In the genomic region with DNA sequence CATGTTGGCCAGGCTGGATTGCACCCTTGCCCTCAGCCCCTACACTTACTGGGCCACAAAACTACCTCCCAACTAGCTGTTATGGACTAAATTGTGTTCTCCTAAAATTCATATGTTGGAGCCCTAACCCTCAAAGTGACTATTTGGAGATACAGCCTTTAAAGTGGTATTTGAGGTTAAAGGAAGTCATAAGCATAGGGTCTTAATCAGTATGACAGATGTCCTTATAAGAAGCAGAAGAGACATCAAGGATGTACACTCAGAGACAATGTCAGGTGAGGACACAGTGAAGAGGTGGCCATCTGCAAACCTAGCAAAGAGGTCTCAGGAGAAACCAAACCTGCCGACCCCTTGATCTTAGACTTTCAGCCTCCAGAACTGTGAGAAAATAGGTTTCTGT, we compare ENCODE assay signal across 22 cellular contexts.
"Had no signal": no experiment of that assay in that cellular context is flagged by ENCODE, and none has a peak within 500 bp of the region (broad histone marks: within the 10 kb centered on the region; RNA-seq: fewer than 3 reads in every experiment).

No MANE protein-coding gene starts in this region.

- H3K4me1 ChIP-seq: left ventricle myocardium inferior, pancreas, prostate gland, tibial nerve, uterus had no signal

- H3K27ac ChIP-seq: left ventricle myocardium inferior, pancreas, prostate gland, tibial nerve, uterus had no signal

- H3K4me3 ChIP-seq: left ventricle myocardium inferior, lung, mucosa of descending colon, pancreas, prostate gland, skin epidermis, tibial nerve, uterus had no signal

- ATAC-seq: naive thymus-derived CD4-positive, alpha-beta T cell; natural killer cell treated with Interleukin-12 subunit alpha and Interleukin-12 subunit beta and Interleukin-15 and Interleukin-18, amount 100 ng/mL, for 72 hours; pancreas; right cardiac atrium; sciatic nerve; stimulated activated memory B cell treated with anti-CD40 and anti-IgM and Interleukin-4, amounts not matched to agents 10 μg/mL and 1 μg/mL and 100 μg/mL, for 72 hours; stimulated activated naive CD8-positive, alpha-beta T cell treated with anti-CD3 and anti-CD28 coated beads, Interleukin-15, amount 100 ng/mL, for 72 hours had no signal

- DNase-seq: islet precursor cell; left ventricle myocardium inferior; midbrain; mucosa of descending colon; naive thymus-derived CD4-positive, alpha-beta T cell; pancreas; retina; right cardiac atrium; stimulated activated CD4-positive, alpha-beta T cell treated with anti-CD3 and anti-CD28 coated beads, Interleukin-2, amount 100 ng/mL, for 48 hours; stimulated activated CD4-positive, alpha-beta T cell treated with anti-CD3 and anti-CD28 coated beads, Interleukin-4, amount 100 ng/mL, for 4 hours; stimulated activated CD8-positive, alpha-beta memory T cell treated with anti-CD3 and anti-CD28 coated beads, Interleukin-4, amount 100 ng/mL, for 48 hours; stimulated activated naive CD4-positive, alpha-beta T cell treated with Interleukin-2 at 50 U/mL for 16 hours; stimulated activated naive CD8-positive, alpha-beta T cell treated with anti-CD3 and anti-CD28 coated beads, Interleukin-15, amount 100 ng/mL, for 72 hours; substantia nigra; uterus had no signal

- H3K36me3 ChIP-seq: left ventricle myocardium inferior, pancreas, prostate gland, tibial nerve, uterus had no signal

- H3K9me3 ChIP-seq: left ventricle myocardium inferior, mucosa of descending colon, pancreas, prostate gland, tibial nerve, uterus had no signal

- H3K27me3 ChIP-seq: pancreas, tibial nerve, uterus had no signal

- FAIRE-seq: pancreas had no signal
